6 cellular contexts compared by ENCODE assay signal in genomic region chr14:61063461-61063860, GRCh38.
"Had no signal": no experiment of that assay in that cellular context is flagged by ENCODE, and none has a peak within 500 bp of the region (broad histone marks: within the 10 kb centered on the region; RNA-seq: fewer than 3 reads in every experiment).

No MANE protein-coding gene starts in this region.

- H3K4me3 Mint-ChIP-seq: GM23338, H9 had no signal

- H3K27ac Mint-ChIP-seq: GM23338, H9 had no signal

- DNase-seq: H9, HCEC 1CT had no signal

- H2AFZ ChIP-seq: GM23338 had no signal

- H3K4me3 ChIP-seq: GM23338, K562 had no signal

- ATAC-seq: GM23338, HepG2, K562 had no signal

- H3K27ac ChIP-seq: HL-60 had no signal

- H3K4me2 ChIP-seq: GM23338 had no signal
